35 cellular contexts compared by ENCODE assay signal in the genomic region with DNA sequence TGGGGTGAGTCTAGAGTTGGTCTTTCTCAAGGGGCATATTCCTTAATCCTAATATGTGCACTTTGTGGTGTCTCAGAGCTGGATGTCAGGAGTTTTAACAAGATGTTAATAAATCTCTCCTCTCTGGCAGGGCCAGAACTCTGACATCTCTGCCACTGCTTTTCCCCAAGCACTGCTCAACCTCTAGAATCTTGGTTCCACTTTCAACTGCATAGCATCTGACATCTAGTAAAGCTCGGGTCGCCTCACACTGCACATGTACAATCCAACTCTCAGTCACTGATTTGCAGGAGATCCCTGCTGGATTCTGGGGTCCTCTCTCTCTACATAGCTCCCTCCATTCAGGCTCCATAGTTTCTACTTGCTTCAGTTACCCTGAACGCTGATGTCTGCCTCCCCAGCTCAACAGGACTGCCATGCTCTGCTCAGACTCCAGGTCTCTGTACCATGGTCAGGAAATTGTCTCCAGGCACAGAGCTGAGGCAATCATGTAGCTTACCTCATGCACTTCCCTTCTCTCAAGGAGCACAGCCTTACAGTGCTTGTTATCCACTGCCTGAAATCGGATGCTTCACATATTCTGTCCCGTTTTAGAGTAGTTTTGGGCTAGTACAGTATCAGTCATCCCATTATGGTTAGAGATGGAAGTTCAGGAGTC. TPM values are rescaled to one million over a fixed set of nuclear protein-coding genes. Genes with fewer than 3 reads are reported as not detected.
"Had no signal": no experiment of that assay in that cellular context is flagged by ENCODE, and none has a peak within 500 bp of the region (broad histone marks: within the 10 kb centered on the region; RNA-seq: fewer than 3 reads in every experiment).

No MANE protein-coding gene starts in this region.

- H3K4me1 ChIP-seq: adrenal gland, body of pancreas, esophagus muscularis mucosa, foreskin keratinocyte, gastroesophageal sphincter had no signal

- H3K4me1 Mint-ChIP-seq: activated CD4-positive, alpha-beta T cell treated with anti-CD3 and anti-CD28 coated beads for 36 hours; activated CD4-positive, alpha-beta T cell treated with anti-CD3 and anti-CD28 coated beads, Interleukin-2, amount 10 ng/mL, durations not matched to agents 24 days and 14 days; activated CD8-positive, alpha-beta memory T cell treated with anti-CD3 and anti-CD28 coated beads, Interleukin-2, amount 10 ng/mL, durations not matched to agents 7 days and 5 days; activated naive CD4-positive, alpha-beta T cell treated with anti-CD3 and anti-CD28 coated beads, Interleukin-2, amount 50 U/mL, for 24 hours; activated naive CD8-positive, alpha-beta T cell treated with anti-CD3 and anti-CD28 coated beads for 36 hours; activated naive CD8-positive, alpha-beta T cell treated with anti-CD3 and anti-CD28 coated beads, Interleukin-2, amount 50 U/mL, for 24 hours had no signal

- H3K27me3 ChIP-seq: adrenal gland, body of pancreas, esophagus muscularis mucosa had no signal

- H3K27ac Mint-ChIP-seq: activated CD4-positive, alpha-beta memory T cell treated with anti-CD3 and anti-CD28 coated beads for 36 hours; activated CD4-positive, alpha-beta T cell treated with anti-CD3 and anti-CD28 coated beads for 36 hours; activated CD4-positive, alpha-beta T cell treated with anti-CD3 and anti-CD28 coated beads, Interleukin-2, amount 10 ng/mL, durations not matched to agents 24 days and 14 days; activated CD8-positive, alpha-beta memory T cell treated with anti-CD3 and anti-CD28 coated beads, Interleukin-2, amount 10 ng/mL, durations not matched to agents 7 days and 5 days; activated CD8-positive, alpha-beta T cell treated with anti-CD3 and anti-CD28 coated beads, Interleukin-2, amount 10 ng/mL, durations not matched to agents 7 days and 5 days; activated naive CD4-positive, alpha-beta T cell treated with anti-CD3 and anti-CD28 coated beads for 36 hours; activated naive CD4-positive, alpha-beta T cell treated with anti-CD3 and anti-CD28 coated beads, Interleukin-2, amount 50 U/mL, for 24 hours; activated naive CD8-positive, alpha-beta T cell treated with anti-CD3 and anti-CD28 coated beads for 36 hours; activated naive CD8-positive, alpha-beta T cell treated with anti-CD3 and anti-CD28 coated beads, Interleukin-2, amount 50 U/mL, for 24 hours; activated T-helper 1 cell treated with anti-CD3 and anti-CD28 coated beads, Interleukin-12 subunit alpha, Interleukin-12 subunit beta, Interleukin-2, Interleukin-4 antibody, amounts not matched to agents 30 ng/mL and 10 ng/mL and 1 ng/mL, durations not matched to agents 14 hours and 24 hours and 36 hours; activated T-helper 2 cell treated with anti-CD3 and anti-CD28 coated beads, Interferon-gamma antibody, Interleukin-2, Interleukin-4, amounts not matched to agents 10 μg/mL and 5 μg/mL and 100 μg/mL, durations not matched to agents 14 hours and 24 hours and 36 hours; effector memory CD8-positive, alpha-beta T cell had no signal

- H3K4me3 ChIP-seq: adrenal gland, body of pancreas, esophagus muscularis mucosa, gastroesophageal sphincter had no signal

- H3K4me3 Mint-ChIP-seq: activated CD4-positive, alpha-beta memory T cell treated with anti-CD3 and anti-CD28 coated beads for 36 hours; activated CD4-positive, alpha-beta T cell treated with anti-CD3 and anti-CD28 coated beads for 36 hours; activated CD4-positive, alpha-beta T cell treated with anti-CD3 and anti-CD28 coated beads, Interleukin-2, amount 10 ng/mL, durations not matched to agents 24 days and 14 days; activated CD8-positive, alpha-beta memory T cell treated with anti-CD3 and anti-CD28 coated beads, Interleukin-2, amount 10 ng/mL, durations not matched to agents 7 days and 5 days; activated CD8-positive, alpha-beta T cell treated with anti-CD3 and anti-CD28 coated beads, Interleukin-2, amount 10 ng/mL, durations not matched to agents 7 days and 5 days; activated naive CD4-positive, alpha-beta T cell treated with anti-CD3 and anti-CD28 coated beads for 36 hours; activated naive CD4-positive, alpha-beta T cell treated with anti-CD3 and anti-CD28 coated beads, Interleukin-2, amount 50 U/mL, for 24 hours; activated naive CD8-positive, alpha-beta T cell treated with anti-CD3 and anti-CD28 coated beads for 36 hours; activated naive CD8-positive, alpha-beta T cell treated with anti-CD3 and anti-CD28 coated beads, Interleukin-2, amount 50 U/mL, for 24 hours; activated T-helper 1 cell treated with anti-CD3 and anti-CD28 coated beads, Interleukin-12 subunit alpha, Interleukin-12 subunit beta, Interleukin-2, Interleukin-4 antibody, amounts not matched to agents 30 ng/mL and 10 ng/mL and 1 ng/mL, durations not matched to agents 14 hours and 24 hours and 36 hours; effector memory CD8-positive, alpha-beta T cell had no signal

- H3K9me3 ChIP-seq: adrenal gland, body of pancreas, esophagus muscularis mucosa, gastroesophageal sphincter had no signal

- H3K36me3 ChIP-seq: adrenal gland, esophagus muscularis mucosa, gastroesophageal sphincter had no signal

- H3K27ac ChIP-seq: adrenal gland, body of pancreas, esophagus muscularis mucosa, foreskin keratinocyte, gastroesophageal sphincter had no signal

- DNase-seq: activated CD4-positive, alpha-beta memory T cell treated with anti-CD3 and anti-CD28 coated beads for 36 hours; activated CD4-positive, alpha-beta T cell treated with anti-CD3 and anti-CD28 coated beads for 36 hours; activated CD4-positive, alpha-beta T cell treated with anti-CD3 and anti-CD28 coated beads, Interleukin-2, amount 10 ng/mL, durations not matched to agents 24 days and 14 days; activated CD4-positive, CD25-positive, alpha-beta regulatory T cell; activated CD4-positive, CD25-positive, alpha-beta regulatory T cell treated with anti-CD3 and anti-CD28 coated beads, Interleukin-2, amount 50 U/mL, for 72 hours; activated CD8-positive, alpha-beta memory T cell treated with anti-CD3 and anti-CD28 coated beads, Interleukin-2, amount 10 ng/mL, durations not matched to agents 7 days and 5 days; activated CD8-positive, alpha-beta memory T cell treated with anti-CD3 and anti-CD28 coated beads, Interleukin-2, amount 50 U/mL, for 4 hours; activated CD8-positive, alpha-beta T cell treated with anti-CD3 and anti-CD28 coated beads, Interleukin-2, amount 10 ng/mL, durations not matched to agents 7 days and 5 days; activated effector memory CD4-positive, alpha-beta T cell treated with anti-CD3 and anti-CD28 coated beads, Interleukin-2, amount 50 U/mL, for 16 hours; activated naive CD4-positive, alpha-beta T cell treated with anti-CD3 and anti-CD28 coated beads for 36 hours; activated naive CD8-positive, alpha-beta T cell treated with anti-CD3 and anti-CD28 coated beads for 36 hours; activated naive CD8-positive, alpha-beta T cell treated with anti-CD3 and anti-CD28 coated beads, Interleukin-2, amount 50 U/mL, for 24 hours; activated T-cell treated with anti-CD3 and anti-CD28 coated beads, Interleukin-2, amount 50 U/mL, for 1 hour; activated T-cell treated with anti-CD3 and anti-CD28 coated beads, Interleukin-2, amount 50 U/mL, for 48 hours; adrenal gland; amygdala; aorta; body of pancreas; caudate nucleus; cortex of kidney; dermis blood vessel endothelial cell; effector CD4-positive, alpha-beta T cell; effector memory CD8-positive, alpha-beta T cell; erythroblast; foreskin keratinocyte; T-helper 2 cell had no signal

- H3K9me3 Mint-ChIP-seq: activated CD4-positive, alpha-beta memory T cell treated with anti-CD3 and anti-CD28 coated beads for 36 hours; activated CD4-positive, alpha-beta T cell treated with anti-CD3 and anti-CD28 coated beads, Interleukin-2, amount 10 ng/mL, durations not matched to agents 24 days and 14 days; activated naive CD4-positive, alpha-beta T cell treated with anti-CD3 and anti-CD28 coated beads for 36 hours; activated naive CD4-positive, alpha-beta T cell treated with anti-CD3 and anti-CD28 coated beads, Interleukin-2, amount 50 U/mL, for 24 hours; activated naive CD8-positive, alpha-beta T cell treated with anti-CD3 and anti-CD28 coated beads for 36 hours; activated naive CD8-positive, alpha-beta T cell treated with anti-CD3 and anti-CD28 coated beads, Interleukin-2, amount 50 U/mL, for 24 hours; activated T-helper 1 cell treated with anti-CD3 and anti-CD28 coated beads, Interleukin-12 subunit alpha, Interleukin-12 subunit beta, Interleukin-2, Interleukin-4 antibody, amounts not matched to agents 30 ng/mL and 10 ng/mL and 1 ng/mL, durations not matched to agents 14 hours and 24 hours and 36 hours; activated T-helper 2 cell treated with anti-CD3 and anti-CD28 coated beads, Interferon-gamma antibody, Interleukin-2, Interleukin-4, amounts not matched to agents 10 μg/mL and 5 μg/mL and 100 μg/mL, durations not matched to agents 14 hours and 24 hours and 36 hours had no signal

- H3K36me3 Mint-ChIP-seq: activated CD4-positive, alpha-beta memory T cell treated with anti-CD3 and anti-CD28 coated beads for 36 hours; activated CD8-positive, alpha-beta memory T cell treated with anti-CD3 and anti-CD28 coated beads, Interleukin-2, amount 10 ng/mL, durations not matched to agents 7 days and 5 days; activated naive CD4-positive, alpha-beta T cell treated with anti-CD3 and anti-CD28 coated beads, Interleukin-2, amount 50 U/mL, for 24 hours; activated naive CD8-positive, alpha-beta T cell treated with anti-CD3 and anti-CD28 coated beads for 36 hours had no signal

- ATAC-seq: activated CD4-positive, alpha-beta T cell treated with anti-CD3 and anti-CD28 coated beads for 36 hours; activated CD8-positive, alpha-beta memory T cell treated with anti-CD3 and anti-CD28 coated beads, Interleukin-2, amount 10 ng/mL, durations not matched to agents 7 days and 5 days; activated CD8-positive, alpha-beta T cell treated with anti-CD3 and anti-CD28 coated beads, Interleukin-2, amount 10 ng/mL, durations not matched to agents 7 days and 5 days; activated naive CD8-positive, alpha-beta T cell treated with anti-CD3 and anti-CD28 coated beads, Interleukin-2, amount 50 U/mL, for 24 hours; body of pancreas; effector memory CD8-positive, alpha-beta T cell; foreskin keratinocyte; gastroesophageal sphincter had no signal

RNA-seq across cellular contexts. Expression of gene PTCSC3, which starts 1.6 kb away (rescaled TPM):
- total RNA-seq: activated CD4-positive, alpha-beta memory T cell treated with anti-CD3 and anti-CD28 coated beads for 36 hours; activated CD4-positive, alpha-beta T cell treated with anti-CD3 and anti-CD28 coated beads for 36 hours; activated CD4-positive, alpha-beta T cell treated with anti-CD3 and anti-CD28 coated beads, Interleukin-2, amount 10 ng/mL, durations not matched to agents 24 days and 14 days; activated CD8-positive, alpha-beta memory T cell treated with anti-CD3 and anti-CD28 coated beads for 36 hours; activated CD8-positive, alpha-beta memory T cell treated with anti-CD3 and anti-CD28 coated beads, Interleukin-2, amount 10 ng/mL, durations not matched to agents 7 days and 5 days; activated CD8-positive, alpha-beta T cell treated with anti-CD3 and anti-CD28 coated beads, Interleukin-2, amount 10 ng/mL, durations not matched to agents 7 days and 5 days; activated naive CD4-positive, alpha-beta T cell treated with anti-CD3 and anti-CD28 coated beads for 36 hours; activated naive CD8-positive, alpha-beta T cell treated with anti-CD3 and anti-CD28 coated beads for 36 hours; activated T-helper 1 cell treated with anti-CD3 and anti-CD28 coated beads, Interleukin-12 subunit alpha, Interleukin-12 subunit beta, Interleukin-2, Interleukin-4 antibody, amounts not matched to agents 30 ng/mL and 10 ng/mL and 1 ng/mL, durations not matched to agents 14 hours and 24 hours and 36 hours; activated T-helper 2 cell treated with anti-CD3 and anti-CD28 coated beads, Interferon-gamma antibody, Interleukin-2, Interleukin-4, amounts not matched to agents 10 μg/mL and 5 μg/mL and 100 μg/mL, durations not matched to agents 14 hours and 24 hours and 36 hours; adrenal gland; aorta; body of pancreas; chondrocyte; dermis blood vessel endothelial cell; esophagus muscularis mucosa; foreskin keratinocyte; gastroesophageal sphincter; glomerular endothelial cell; T-helper 1 cell treated with Interleukin-12 subunit alpha and Interleukin-12 subunit beta and Interleukin-4 antibody, amounts not matched to agents 30 ng/mL and 1 ng/mL, for 36 hours had no signal
